ENCODE assay signal across 8 cellular contexts in the genomic region with DNA sequence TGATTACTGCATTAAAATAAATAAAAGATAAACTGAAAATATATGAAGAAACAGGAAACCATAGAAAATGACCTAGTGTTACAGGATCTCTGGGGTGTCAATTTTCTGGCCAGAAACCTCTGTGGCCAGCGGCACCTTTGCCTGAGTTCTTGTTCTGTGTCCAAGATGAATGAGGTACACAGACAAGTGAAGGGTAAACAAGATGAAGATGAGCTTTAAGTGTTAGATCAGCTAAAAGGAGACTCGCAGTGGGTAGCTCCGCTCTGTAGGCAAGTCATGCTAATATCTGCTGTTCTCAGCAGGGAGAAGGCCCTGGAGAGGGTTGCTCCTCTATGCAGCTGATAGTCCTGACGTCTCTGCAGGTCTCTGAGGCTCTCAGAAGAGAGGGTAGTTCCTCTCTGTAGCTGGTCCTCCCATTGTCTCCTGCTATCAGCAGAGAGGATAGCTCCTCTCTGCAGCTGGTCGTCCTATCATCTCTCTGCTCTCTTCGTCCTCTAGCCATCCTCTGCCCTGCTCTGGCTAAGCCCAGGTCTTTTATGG. TPM values are rescaled to one million over a fixed set of nuclear protein-coding genes. Genes with fewer than 3 reads are reported as not detected.
A peak's percentile ranks its signal among the peaks of the same experiment; 100 is the strongest.
DNase-seq lines count a peak whose midpoint lies in the region; ATAC-seq, FAIRE-seq and TF ChIP-seq lines count a peak whose summit lies in the region.

No MANE protein-coding gene starts in this region.

- H3K9me2 ChIP-seq in OCI-LY1 (ENCODE audit: low read depth, low read length) = no peaks in the 10 kb centered on the region

- dilution Hi-C loops in endothelial cell of umbilical vein (cut with MboI; ENCODE audit: extremely low pct_ligation_motif_present, low sequenced_read_pairs) = no loop called here

- no peaks in the 10 kb centered on the region for H3K36me3 ChIP-seq in OCI-LY1 (ENCODE audit: insufficient read depth, low read length)
- H3K36me3 ChIP-seq in endothelial cell of umbilical vein (ENCODE audit: control insufficient read depth in 2 of 2, extremely low read depth in 1 of 2, insufficient read depth in 2 of 2, low read length in 2 of 2) = no peaks in the 10 kb centered on the region
- H3K36me3 ChIP-seq in rectal smooth muscle tissue (ENCODE audit: control insufficient read depth, insufficient read depth, low read length) = no peaks in the 10 kb centered on the region

- H3F3A ChIP-seq in OCI-LY1 (ENCODE audit: insufficient read depth, low read length) = no peaks in the 10 kb centered on the region

- intact Hi-C loops in endothelial cell of umbilical vein (cut with micrococcal nuclease) = loop anchor here (2.0 kb wide), 3 partner anchors 19 to 93 kb away; a partner anchor contains a TSS

- DNase-seq in endothelial cell of umbilical vein (ENCODE audit: low read depth, low spot score) = no peak
- DNase-seq in NCI-H146 treated with DMSO at 0.1 percent for 48 hours (lab: John Stamatoyannopoulos, UW; ENCODE audit: unreplicated experiment) = no peak
- no peak for DNase-seq in NCI-H1694 treated with DMSO at 0.1 percent for 48 hours (lab: John Stamatoyannopoulos, UW)

- H3K4me2 ChIP-seq in OCI-LY1 (ENCODE audit: low read length) (peak overlapping the region; percentile 79), endothelial cell of umbilical vein (ENCODE audit: insufficient read depth, low read length) (peak overlapping the region; percentile 57)

- no peak for TF ChIP-seq CTCF in OCI-LY1 (IDR thresholded peaks at IDR 0.05; ENCODE audit: low read length)
- TF ChIP-seq CTCF in endothelial cell of umbilical vein (IDR thresholded peaks at IDR 0.05; ENCODE audit: extremely low read depth in 1 of 2, insufficient read depth in 1 of 2, low read depth in 1 of 2, low read length in 2 of 2) = no peak

- TF ChIP-seq POLR2A in endothelial cell of umbilical vein (IDR thresholded peaks at IDR 0.05; ENCODE audit: low read depth, low read length) = no peak

- H3K9me1 ChIP-seq in endothelial cell of umbilical vein (replicated peaks; ENCODE audit: control insufficient read depth, extremely low read depth, insufficient read depth, low read length) = no peaks in the 10 kb centered on the region

- H4K20me1 ChIP-seq in OCI-LY1 (ENCODE audit: insufficient read depth, low read length) = no peaks in the 10 kb centered on the region
- H4K20me1 ChIP-seq in endothelial cell of umbilical vein (replicated peaks; ENCODE audit: control insufficient read depth, extremely low read depth, insufficient read depth, low read length) = no peaks in the 10 kb centered on the region

- no peaks in the 10 kb centered on the region for H3K9me3 ChIP-seq in OCI-LY1 (ENCODE audit: low read length)
- H3K9me3 ChIP-seq in endothelial cell of umbilical vein (replicated peaks; ENCODE audit: control insufficient read depth, insufficient read depth, low read length) = no peaks in the 10 kb centered on the region

- peak overlapping the region; percentile 67 for H3K4me3 ChIP-seq in OCI-LY1 (ENCODE audit: low read depth, low read length, poor library complexity, severe bottlenecking)
- H3K4me3 ChIP-seq in endothelial cell of umbilical vein (replicated peaks in 1 of 3; ENCODE audit: insufficient read depth in 1 of 3, low read depth in 1 of 3, low read length in 3 of 3) = no peak overlapping the region
- H3K4me3 ChIP-seq in rectal smooth muscle tissue (ENCODE audit: low read length) = peak overlapping the region; percentile 79

- H3K4me1 ChIP-seq in OCI-LY1 (ENCODE audit: insufficient read depth, low read length, severe bottlenecking) (peaks cover 16% of the 10 kb centered on the region), endothelial cell of umbilical vein (ENCODE audit: control insufficient read depth, extremely low read depth, insufficient read depth, low read length) (peaks cover 7% of the 10 kb centered on the region), rectal smooth muscle tissue (ENCODE audit: control insufficient read depth, insufficient read depth, low read length) (peaks cover 4% of the 10 kb centered on the region)

- POLR2A ChIA-PET in endothelial cell of umbilical vein (lab: Charles Lee) = no interaction called here

- CTCF ChIA-PET in endothelial cell of umbilical vein (lab: Charles Lee) = interaction anchor here (1.5 to 1.7 kb wide), 2 partner anchors 8 to 192 kb away, joined by 3 to 4 read pairs; no protein-coding TSS in a partner anchor

- ATAC-seq in GM18909 (IDR thresholded peaks at IDR 0.05; ENCODE audit: poor library complexity, unreplicated experiment) = peak; percentile 13
- no peak for ATAC-seq in GM18520 (IDR thresholded peaks at IDR 0.05; ENCODE audit: unreplicated experiment)
- no peak for ATAC-seq in GM21360 (IDR thresholded peaks at IDR 0.05; ENCODE audit: unreplicated experiment)

- BruUV-seq in endothelial cell of umbilical vein (replicated peaks; lab: Mats Ljungman, UMichigan) = no TSS peak

- FAIRE-seq in endothelial cell of umbilical vein (lab: Jason Lieb, UNC) = no peak

- no peak overlapping the region for H3K27ac ChIP-seq in OCI-LY1 (ENCODE audit: low read depth, low read length, poor library complexity, severe bottlenecking)
- H3K27ac ChIP-seq in endothelial cell of umbilical vein (ENCODE audit: insufficient read depth, low read depth, low read length) = no peak overlapping the region
- H3K27ac ChIP-seq in rectal smooth muscle tissue (ENCODE audit: low read depth, low read length) = no peak overlapping the region

- H2AFZ ChIP-seq in OCI-LY1 (ENCODE audit: low read length) (0 out of 2 replicates have a peak overlapping the region, but pooled peaks have one; percentile 11), endothelial cell of umbilical vein (ENCODE audit: low read depth, low read length) (peak overlapping the region; percentile 77)

- H3K9ac ChIP-seq in OCI-LY1 (ENCODE audit: low read length) (peak overlapping the region; percentile 40; the same call in 1 of the 2 replicates), endothelial cell of umbilical vein (replicated peaks; ENCODE audit: extremely low read depth, insufficient read depth, low read length) (peak overlapping the region; percentile 8), rectal smooth muscle tissue (ENCODE audit: low read length) (no peak overlapping the region)

- no peaks in the 10 kb centered on the region for H3K79me2 ChIP-seq in OCI-LY1 (ENCODE audit: insufficient read depth, low read length)
- no peaks in the 10 kb centered on the region for H3K79me2 ChIP-seq in endothelial cell of umbilical vein (ENCODE audit: control insufficient read depth, insufficient read depth, low read length)

- no peaks in the 10 kb centered on the region for H3K27me3 ChIP-seq in OCI-LY1 (ENCODE audit: insufficient read depth, low read length)
- no peaks in the 10 kb centered on the region for H3K27me3 ChIP-seq in endothelial cell of umbilical vein (ENCODE audit: control insufficient read depth in 2 of 2, insufficient read depth in 2 of 2, low read length in 2 of 2)
- H3K27me3 ChIP-seq in rectal smooth muscle tissue (ENCODE audit: control insufficient read depth, insufficient read depth, low read length) = no peaks in the 10 kb centered on the region

TF ChIP-seq in endothelial cell of umbilical vein, 7 proteins besides CTCF, POLR2A, EP300 and RAD21:
- TF ChIP-seq POLR2AphosphoS5 (IDR thresholded peaks at IDR 0.05; ENCODE audit: insufficient read depth, low read depth, low read length) = no peak
- no peak for TF ChIP-seq FOS (IDR thresholded peaks at IDR 0.05; ENCODE audit: borderline replicate concordance, insufficient read depth, low read length)
TF ChIP-seq in endothelial cell of umbilical vein: peak in this region for 0.

RNA-seq across cellular contexts. Expression of a gene that starts 35.9 kb away (rescaled TPM):
- 12.7 and 13.6 TPM in 2 replicates for total RNA-seq in endothelial cell of umbilical vein
- polyA plus RNA-seq in endothelial cell of umbilical vein = 11.1 and 13.1 TPM in 2 replicates
- 10.5 and 10.7 TPM in 2 replicates for polyA plus RNA-seq in endothelial cell of umbilical vein (2011; cell fraction: cytosol; rRNA removed)
- polyA plus RNA-seq in endothelial cell of umbilical vein (2011; cell fraction: nucleus; rRNA removed) = 18.3 and 20.1 TPM in 2 replicates
- 12.7 and 13.0 TPM in 2 replicates for polyA plus RNA-seq in endothelial cell of umbilical vein (2012)
- polyA minus RNA-seq in endothelial cell of umbilical vein = 11.9 and 13.1 TPM in 2 replicates
- polyA minus RNA-seq in endothelial cell of umbilical vein (2011; cell fraction: cytosol; rRNA and poly(A)+ RNA removed) = 3.8 TPM
- 12.9 and 14.9 TPM in 2 replicates for polyA minus RNA-seq in endothelial cell of umbilical vein (2011; cell fraction: nucleus; rRNA and poly(A)+ RNA removed)

RNA-seq across cellular contexts. Expression of a gene that starts 36.3 kb away (rescaled TPM):
- total RNA-seq in endothelial cell of umbilical vein = 6.5 and 6.8 TPM in 2 replicates
- polyA plus RNA-seq in endothelial cell of umbilical vein = 15.8 and 27.5 TPM in 2 replicates
- polyA plus RNA-seq in endothelial cell of umbilical vein (2011; cell fraction: cytosol; rRNA removed) = 9.8 and 12.2 TPM in 2 replicates
- 20.8 and 21.2 TPM in 2 replicates for polyA plus RNA-seq in endothelial cell of umbilical vein (2011; cell fraction: nucleus; rRNA removed)
- 15.0 and 16.8 TPM in 2 replicates for polyA plus RNA-seq in endothelial cell of umbilical vein (2012)
- 23.3 and 25.7 TPM in 2 replicates for polyA minus RNA-seq in endothelial cell of umbilical vein
- polyA minus RNA-seq in endothelial cell of umbilical vein (2011; cell fraction: cytosol; rRNA and poly(A)+ RNA removed) = not detected
- 25.1 and 32.5 TPM in 2 replicates for polyA minus RNA-seq in endothelial cell of umbilical vein (2011; cell fraction: nucleus; rRNA and poly(A)+ RNA removed)

RNA-seq across cellular contexts. Expression of a gene that starts 51.7 kb away (rescaled TPM):
- total RNA-seq in endothelial cell of umbilical vein = 10.5 and 11.3 TPM in 2 replicates
- 6.8 and 9.2 TPM in 2 replicates for polyA plus RNA-seq in endothelial cell of umbilical vein
- polyA plus RNA-seq in endothelial cell of umbilical vein (2011; cell fraction: cytosol; rRNA removed) = 11.7 and 12.2 TPM in 2 replicates
- 36.2 and 36.8 TPM in 2 replicates for polyA plus RNA-seq in endothelial cell of umbilical vein (2011; cell fraction: nucleus; rRNA removed)
- polyA plus RNA-seq in endothelial cell of umbilical vein (2012) = 6.0 and 8.1 TPM in 2 replicates
- polyA minus RNA-seq in endothelial cell of umbilical vein = 11.5 and 17.4 TPM in 2 replicates
- 16.5 TPM for polyA minus RNA-seq in endothelial cell of umbilical vein (2011; cell fraction: cytosol; rRNA and poly(A)+ RNA removed)
- 11.0 and 12.8 TPM in 2 replicates for polyA minus RNA-seq in endothelial cell of umbilical vein (2011; cell fraction: nucleus; rRNA and poly(A)+ RNA removed)

Comparison
In these comparisons a context has a peak if more than half of its experiments do, and no peak if none do; other contexts are left out.
1. H3K4me3 ChIP-seq: peak in OCI-LY1 (single experiment) and rectal smooth muscle tissue (single experiment); none in endothelial cell of umbilical vein (0 of 3).